ENCODE assay signal across 9 cellular contexts in the genomic region with DNA sequence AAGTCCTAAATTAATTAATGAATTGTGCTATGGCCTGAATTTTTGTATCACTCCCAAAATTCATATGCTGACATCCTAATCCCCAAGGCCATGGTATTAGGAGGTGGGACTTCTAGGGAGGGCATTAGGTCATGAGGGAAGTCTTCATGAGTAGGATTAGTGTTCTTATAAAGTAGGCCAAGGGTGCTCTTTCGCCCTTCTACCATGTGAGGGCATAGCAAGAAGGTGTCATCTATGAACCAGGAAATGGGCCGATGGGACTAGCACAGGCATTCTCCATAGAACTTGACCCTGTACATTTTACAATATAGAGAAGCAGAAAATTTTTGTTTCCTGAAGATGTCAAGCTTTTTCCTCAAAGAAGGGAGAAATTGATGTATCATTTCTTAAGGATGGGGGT. TPM values are rescaled to one million over a fixed set of nuclear protein-coding genes. Genes with fewer than 3 reads are reported as not detected.
DNase-seq lines count a peak whose midpoint lies in the region; TF ChIP-seq lines count a peak whose summit lies in the region.
"Had no signal": no experiment of that assay in that cellular context is flagged by ENCODE, and none has a peak within 500 bp of the region (broad histone marks: within the 10 kb centered on the region; RNA-seq: fewer than 3 reads in every experiment).

No MANE protein-coding gene starts in this region.

- no peaks in the 10 kb centered on the region for H3K27me3 ChIP-seq in neural progenitor cell

- H4K20me1 ChIP-seq in neural progenitor cell (ENCODE audit: low read depth) = no peaks in the 10 kb centered on the region

- no peak overlapping the region for H3K4me2 ChIP-seq in neural progenitor cell

- DNase-seq in NCI-H1417 (lab: John Stamatoyannopoulos, UW) (peak in 2 of 3 experiments; percentile 24 to 58), NCI-H1417 treated with DMSO at 0.1 percent for 48 hours (lab: John Stamatoyannopoulos, UW) (no peak), HK-2 (ENCODE audit: unreplicated experiment) (peak; percentile 14), RPMI7951 (ENCODE audit: low read depth) (peak; percentile 47), neural progenitor cell (ENCODE audit: low spot score) (peak; percentile 19), GF-D8 (lab: John Stamatoyannopoulos, UW) (no peak), NCI-H510A (lab: John Stamatoyannopoulos, UW) (no peak)
- no peak for DNase-seq in activated CD4-positive, CD25-positive, alpha-beta regulatory T cell (lab: John Stamatoyannopoulos, UW)
- DNase-seq: KG1 had no signal

- H3K36me3 ChIP-seq in neural progenitor cell = no peaks in the 10 kb centered on the region

- TF ChIP-seq CTCF in neural progenitor cell (IDR thresholded peaks at IDR 0.05) = peak; percentile 38

- H3K4me3 Mint-ChIP-seq in neural progenitor cell = no peak overlapping the region

- H3K4me1 Mint-ChIP-seq in neural progenitor cell = no peaks in the 10 kb centered on the region

- H3K27me3 Mint-ChIP-seq in neural progenitor cell (ENCODE audit: insufficient read depth, low read depth) = no peaks in the 10 kb centered on the region

- H3K9me3 ChIP-seq in neural progenitor cell (ENCODE audit: low read depth) = no peaks in the 10 kb centered on the region

- no peaks in the 10 kb centered on the region for H3F3A ChIP-seq in neural progenitor cell (ENCODE audit: low read depth)

- no peak overlapping the region for H2AFZ ChIP-seq in neural progenitor cell (replicated peaks)

- H3K9ac ChIP-seq in neural progenitor cell = no peak overlapping the region

- H3K27ac Mint-ChIP-seq in neural progenitor cell = no peak overlapping the region

- no peaks in the 10 kb centered on the region for H3K79me2 ChIP-seq in neural progenitor cell (ENCODE audit: low read depth)

- no peak overlapping the region for H3K4me3 ChIP-seq in neural progenitor cell

- H3K9me3 Mint-ChIP-seq in neural progenitor cell = no peaks in the 10 kb centered on the region

- H3K27ac ChIP-seq in neural progenitor cell = no peak overlapping the region

- no peaks in the 10 kb centered on the region for H3K4me1 ChIP-seq in neural progenitor cell

- no peaks in the 10 kb centered on the region for H3K36me3 Mint-ChIP-seq in neural progenitor cell

RNA-seq across cellular contexts. Expression of a gene that starts 12.5 kb away (rescaled TPM):
- under 0.01 TPM in 1 of 2 replicates, not detected in the other for total RNA-seq in RPMI7951 (2014; rRNA removed; shearing (Covaris generic))
- total RNA-seq in neural progenitor cell (ENCODE audit: low replicate concordance) = 0.62 and 1.2 TPM in 2 replicates

Comparison
In these comparisons a context has a peak if more than half of its experiments do, and no peak if none do; other contexts are left out.
1. DNase-seq: peak in NCI-H1417 (2 of 3), HK-2 (single experiment), RPMI7951 (single experiment) and neural progenitor cell (single experiment); none in NCI-H1417 treated with DMSO at 0.1 percent for 48 hours (single experiment), GF-D8 (single experiment), NCI-H510A (single experiment) and activated CD4-positive, CD25-positive, alpha-beta regulatory T cell (0 of 4).